In genomic region chr14:22423958-22424357, GRCh38 we compare ENCODE assay signal across 24 cellular contexts.
DNase-seq lines count a peak whose midpoint lies in the region; ATAC-seq, FAIRE-seq and TF ChIP-seq lines count a peak whose summit lies in the region.
"Had no signal": no experiment of that assay in that cellular context is flagged by ENCODE, and none has a peak within 500 bp of the region (broad histone marks: within the 10 kb centered on the region; RNA-seq: fewer than 3 reads in every experiment).

No MANE protein-coding gene starts in this region.

- H3K14ac ChIP-seq in neuronal stem cell (ENCODE audit: low read length): no peak overlapping the region

- H2AFZ ChIP-seq in K562 (ENCODE audit: low read depth, low read length) (no peak overlapping the region), neuronal stem cell (ENCODE audit: low read length) (no peak overlapping the region)

- no peak overlapping the region for H4K91ac ChIP-seq in neuronal stem cell (ENCODE audit: low read depth, low read length, poor library complexity)

- H3K4me3 ChIP-seq in K562 (no peak overlapping the region), neuronal stem cell (ENCODE audit: low read length in 2 of 2) (no peak overlapping the region)

- TF ChIP-seq POLR2A in K562 (conservative IDR thresholded peaks at IDR 0.05): no peak

- no peak for DNase-seq in activated naive CD8-positive, alpha-beta T cell treated with anti-CD3 and anti-CD28 coated beads, Interleukin-2, amount 50 U/mL, for 24 hours
- DNase-seq in activated naive CD8-positive, alpha-beta T cell treated with anti-CD3 and anti-CD28 coated beads for 36 hours: no peak
- DNase-seq in OCI-M1 (lab: John Stamatoyannopoulos, UW) (peak; percentile 57), K562 (ENCODE audit: extremely low read depth in 1 of 4, low spot score in 3 of 4) (peak in 1 of 4 experiments; percentile 14), substantia nigra (lab: John Stamatoyannopoulos, UW) (no peak), NCI-H1694 (lab: John Stamatoyannopoulos, UW) (no peak), neuronal stem cell (ENCODE audit: low spot score) (no peak)
- DNase-seq in stimulated activated CD4-positive, alpha-beta T cell treated with anti-CD3 and anti-CD28 coated beads, Interleukin-2, amount 100 ng/mL, for 24 hours: no peak
- DNase-seq: 8988T; ACHN; CD4-positive, CD25-positive, alpha-beta regulatory T cell; DMS153; DND-41; H7; KG1; MV-4-11; NCI-H2029 treated with DMSO at 0.1 percent for 48 hours; NCI-H446 treated with DMSO at 0.1 percent for 48 hours; NCI-H526; SHP77 had no signal

- H4K8ac ChIP-seq in neuronal stem cell (ENCODE audit: low read depth, low read length): no peak overlapping the region

- H2BK15ac ChIP-seq in neuronal stem cell (ENCODE audit: low read length): no peak overlapping the region

- H2BK12ac ChIP-seq in neuronal stem cell (ENCODE audit: low read length): no peak overlapping the region

- H3K9me3 Mint-ChIP-seq in activated naive CD8-positive, alpha-beta T cell treated with anti-CD3 and anti-CD28 coated beads, Interleukin-2, amount 50 U/mL, for 24 hours: no peaks in the 10 kb centered on the region
- no peaks in the 10 kb centered on the region for H3K9me3 Mint-ChIP-seq in activated naive CD8-positive, alpha-beta T cell treated with anti-CD3 and anti-CD28 coated beads for 36 hours
- H3K9me3 Mint-ChIP-seq: CD4-positive, CD25-positive, alpha-beta regulatory T cell had no signal

- TF ChIP-seq EP300 in K562 (IDR thresholded peaks at IDR 0.05; ENCODE audit: low read length): no peak

- H3K9me3 ChIP-seq in K562 (replicated peaks; ENCODE audit: control insufficient read depth, insufficient read depth, low read depth, low read length) (no peaks in the 10 kb centered on the region), neuronal stem cell (replicated peaks in 1 of 2; ENCODE audit: control insufficient read depth in 2 of 2, insufficient read depth in 1 of 2, low read depth in 1 of 2, low read length in 2 of 2) (peaks cover 0 to 7% of the 10 kb centered on the region in 2 donors)

- no peak overlapping the region for H3K23ac ChIP-seq in neuronal stem cell (ENCODE audit: low read depth, low read length, poor library complexity)

- FAIRE-seq in K562 (lab: Jason Lieb, UNC): no peak
- FAIRE-seq: GM12892, HTR-8/SVneo had no signal

- H3K27me3 Mint-ChIP-seq in activated naive CD8-positive, alpha-beta T cell treated with anti-CD3 and anti-CD28 coated beads, Interleukin-2, amount 50 U/mL, for 24 hours: no peaks in the 10 kb centered on the region
- no peaks in the 10 kb centered on the region for H3K27me3 Mint-ChIP-seq in activated naive CD8-positive, alpha-beta T cell treated with anti-CD3 and anti-CD28 coated beads for 36 hours
- H3K27me3 Mint-ChIP-seq: CD4-positive, CD25-positive, alpha-beta regulatory T cell had no signal

- H3K4me1 ChIP-seq in K562 (replicated peaks in 1 of 2; ENCODE audit: control insufficient read depth in 2 of 2, insufficient read depth in 2 of 2, low read length in 2 of 2): peaks cover 0 to 17% of the 10 kb centered on the region in 2 experiments; a peak in 4 of 5 replicates
- peaks cover 7 to 20% of the 10 kb centered on the region in 2 donors for H3K4me1 ChIP-seq in neuronal stem cell (ENCODE audit: control insufficient read depth in 2 of 2, insufficient read depth in 1 of 2, low read depth in 1 of 2, low read length in 2 of 2)

- H3K36me3 ChIP-seq in K562 (ENCODE audit: control insufficient read depth, insufficient read depth, low read length) (no peaks in the 10 kb centered on the region), neuronal stem cell (replicated peaks in 1 of 2; ENCODE audit: control insufficient read depth in 2 of 2, insufficient read depth in 2 of 2, low read length in 2 of 2) (no peaks in the 10 kb centered on the region)

- no peak for ATAC-seq in activated naive CD8-positive, alpha-beta T cell treated with anti-CD3 and anti-CD28 coated beads, Interleukin-2, amount 50 U/mL, for 24 hours
- ATAC-seq in K562: no peak
- ATAC-seq: Panc1 had no signal

- in situ Hi-C loops in K562 (cut with MboI): no loop called here

- H3K4me1 Mint-ChIP-seq in activated naive CD8-positive, alpha-beta T cell treated with anti-CD3 and anti-CD28 coated beads, Interleukin-2, amount 50 U/mL, for 24 hours: peaks cover 13% of the 10 kb centered on the region
- no peaks in the 10 kb centered on the region for H3K4me1 Mint-ChIP-seq in activated naive CD8-positive, alpha-beta T cell treated with anti-CD3 and anti-CD28 coated beads for 36 hours
- H3K4me1 Mint-ChIP-seq: CD4-positive, CD25-positive, alpha-beta regulatory T cell had no signal

- no peaks in the 10 kb centered on the region for H3K36me3 Mint-ChIP-seq in activated naive CD8-positive, alpha-beta T cell treated with anti-CD3 and anti-CD28 coated beads, Interleukin-2, amount 50 U/mL, for 24 hours (ENCODE audit: low read depth)
- H3K36me3 Mint-ChIP-seq in activated naive CD8-positive, alpha-beta T cell treated with anti-CD3 and anti-CD28 coated beads for 36 hours: no peaks in the 10 kb centered on the region
- H3K36me3 Mint-ChIP-seq: CD4-positive, CD25-positive, alpha-beta regulatory T cell had no signal

- H3K79me2 ChIP-seq in K562 (ENCODE audit: control insufficient read depth, insufficient read depth, low read length): no peaks in the 10 kb centered on the region

- no peak for TF ChIP-seq CTCF in K562 (IDR thresholded peaks at IDR 0.05 in 2 of 3, conservative IDR thresholded peaks at IDR 0.05 in 1 of 3; ENCODE audit: insufficient read depth in 2 of 3, low read depth in 1 of 3, low read length in 3 of 3)

- WGBS in K562 (ENCODE audit: insufficient coverage, low coverage, missing lambda C conversion rate): 11% methylated on average over 3 of the region's 4 CpGs
- no CpG with 5 or more reads among the region's 4 CpGs for WGBS in neuronal stem cell (ENCODE audit: extremely low coverage in 2 of 2, insufficient read length in 2 of 2, insufficient replicate concordance in 1 of 2), 2 donors

- no peak overlapping the region for H2BK5ac ChIP-seq in neuronal stem cell (ENCODE audit: low read length)

- no peak overlapping the region for H2BK120ac ChIP-seq in neuronal stem cell (ENCODE audit: low read depth, low read length)

- H3K9ac ChIP-seq in K562 (ENCODE audit: insufficient read depth in 1 of 2, low read depth in 2 of 2, low read length in 2 of 2) (no peak overlapping the region), neuronal stem cell (ENCODE audit: low read depth, low read length, poor library complexity) (no peak overlapping the region)

- TF ChIP-seq RAD21 in K562 (CRISPR knock-in tag; conservative IDR thresholded peaks at IDR 0.05 in 1 of 2, IDR thresholded peaks at IDR 0.05 in 1 of 2): no peak

- POLR2A ChIA-PET in K562 (lab: Yijun Ruan, JAX): no interaction called here

- CTCF ChIA-PET in K562 (lab: Yijun Ruan, JAX; ENCODE audit: low intra/inter-chr PET ratio): interaction anchor here (0.7 kb wide), 1 partner anchor 10 kb away, joined by 4 read pairs; no protein-coding TSS in a partner anchor

- no TSS peak for BruUV-seq in K562 (replicated peaks; lab: Mats Ljungman, UMichigan)

- no peaks in the 10 kb centered on the region for H3K27me3 ChIP-seq in K562 (ENCODE audit: control insufficient read depth in 2 of 2, insufficient read depth in 2 of 2, low read length in 2 of 2)
- peaks cover 0 to 41% (median 0%) of the 10 kb centered on the region in 3 experiments for H3K27me3 ChIP-seq in neuronal stem cell (ENCODE audit: control insufficient read depth in 3 of 3, insufficient read depth in 3 of 3, low read depth in 1 of 3, low read length in 3 of 3)

- intact Hi-C loops in K562 (cut with micrococcal nuclease): no loop called here

- no peak overlapping the region for H3K4me2 ChIP-seq in K562 (ENCODE audit: insufficient read depth, low read length)
- no peak overlapping the region for H3K4me2 ChIP-seq in neuronal stem cell (ENCODE audit: insufficient read depth, low read length, poor library complexity, severe bottlenecking)

- H3K79me1 ChIP-seq in neuronal stem cell (ENCODE audit: low read depth, low read length): no peaks in the 10 kb centered on the region

- no peak overlapping the region for H3K4ac ChIP-seq in neuronal stem cell (ENCODE audit: low read length)

- no peaks in the 10 kb centered on the region for H4K20me1 ChIP-seq in K562 (replicated peaks; ENCODE audit: control insufficient read depth, insufficient read depth, low read length)

- peak overlapping the region; percentile 39 for H3K27ac Mint-ChIP-seq in activated naive CD8-positive, alpha-beta T cell treated with anti-CD3 and anti-CD28 coated beads, Interleukin-2, amount 50 U/mL, for 24 hours
- no peak overlapping the region for H3K27ac Mint-ChIP-seq in activated naive CD8-positive, alpha-beta T cell treated with anti-CD3 and anti-CD28 coated beads for 36 hours

- no peak overlapping the region for H3K18ac ChIP-seq in neuronal stem cell (ENCODE audit: low read length)

- no peak overlapping the region for H2AK5ac ChIP-seq in neuronal stem cell (ENCODE audit: low read depth, low read length)

- H3K27ac ChIP-seq in K562 (ENCODE audit: extremely low read depth, low read depth, low read length): no peak overlapping the region
- H3K27ac ChIP-seq in substantia nigra (ENCODE audit: low read depth, low read length, poor library complexity, severe bottlenecking): no peak overlapping the region
- H3K27ac ChIP-seq in neuronal stem cell (replicated peaks; ENCODE audit: low read length): no peak overlapping the region
- H3K27ac ChIP-seq: RWPE1 had no signal

- no peak overlapping the region for H3K4me3 Mint-ChIP-seq in activated naive CD8-positive, alpha-beta T cell treated with anti-CD3 and anti-CD28 coated beads, Interleukin-2, amount 50 U/mL, for 24 hours
- H3K4me3 Mint-ChIP-seq in activated naive CD8-positive, alpha-beta T cell treated with anti-CD3 and anti-CD28 coated beads for 36 hours: no peak overlapping the region
- H3K4me3 Mint-ChIP-seq: CD4-positive, CD25-positive, alpha-beta regulatory T cell had no signal

- H3K9me1 ChIP-seq in K562 (ENCODE audit: control insufficient read depth, insufficient read depth, low read length): no peaks in the 10 kb centered on the region

TF ChIP-seq in K562, 482 proteins besides CTCF, POLR2A, EP300 and RAD21 (continues in another document):
- TF ChIP-seq CBFB (CRISPR knock-in tag; IDR thresholded peaks at IDR 0.05) (no peak), BCOR (IDR thresholded peaks at IDR 0.05) (no peak), MEIS2 (IDR thresholded peaks at IDR 0.05; ENCODE audit: partially characterized antibody) (peak; percentile 68), SPI1 (IDR thresholded peaks at IDR 0.05; ENCODE audit: borderline replicate concordance, low read depth, low read length) (peak; percentile 20; the same call in 1 of the 2 replicates), ZBED1 (IDR thresholded peaks at IDR 0.05) (no peak), CBFA2T2 (conservative IDR thresholded peaks at IDR 0.05) (peak; percentile 38), ARID1B (IDR thresholded peaks at IDR 0.05) (peak; percentile 50), CBFA2T3 (IDR thresholded peaks at IDR 0.05) (peak; percentile 61), BRCA1 (IDR thresholded peaks at IDR 0.05) (no peak), BRCA1 (CRISPR knock-in tag; IDR thresholded peaks at IDR 0.05) (no peak), DDX20 (tag; IDR thresholded peaks at IDR 0.05; ENCODE audit: low read depth) (no peak), TAL1 (IDR thresholded peaks at IDR 0.05) (0 out of 2 replicates have a peak, but pooled peaks have one; percentile 11)
